In the genomic region with DNA sequence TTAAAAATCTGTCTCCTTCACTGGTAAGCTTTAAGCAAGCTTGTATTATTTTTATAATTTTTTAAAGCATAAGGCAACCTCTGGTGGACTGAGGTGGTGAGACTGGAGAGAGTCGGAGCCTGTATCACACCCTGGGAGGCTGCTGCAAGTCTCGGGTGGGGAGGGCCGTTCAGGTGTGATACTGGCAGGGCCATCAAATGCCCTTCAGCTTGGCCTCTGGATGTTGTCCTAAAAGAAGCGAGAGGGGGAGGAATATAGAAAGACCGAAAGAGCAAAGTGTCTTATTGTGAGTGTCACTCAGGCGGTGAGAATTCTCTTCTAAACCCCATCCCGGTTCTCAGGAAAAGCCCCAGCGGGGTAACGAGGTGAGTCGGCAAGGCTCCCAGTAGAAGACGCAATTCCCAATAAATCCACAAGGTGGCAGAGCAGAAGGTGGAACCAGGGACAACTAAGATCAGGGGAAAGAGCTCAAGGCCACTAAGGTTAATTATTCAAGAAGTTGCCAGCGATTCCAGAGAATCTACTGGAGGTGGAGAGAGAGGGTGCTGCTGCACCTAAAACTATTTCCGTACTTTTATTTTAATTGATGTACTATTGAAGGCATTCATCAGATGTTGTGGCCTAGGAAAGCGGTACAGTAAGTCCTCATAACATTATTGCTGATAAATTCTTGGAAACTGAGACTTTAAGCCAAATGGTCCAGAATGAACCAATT, we compare ENCODE assay signal across 2 cellular contexts.
TF ChIP-seq lines count a peak whose summit lies in the region.

No MANE protein-coding gene starts in this region.

TF ChIP-seq in GM23338, 12 proteins besides CTCF, POLR2A, EP300 and RAD21 (continued from another document and continues in another):
- TF ChIP-seq EZH2 (IDR thresholded peaks at IDR 0.05; ENCODE audit: low read depth, unreplicated experiment), result no peak
- TF ChIP-seq, protein P1, sequence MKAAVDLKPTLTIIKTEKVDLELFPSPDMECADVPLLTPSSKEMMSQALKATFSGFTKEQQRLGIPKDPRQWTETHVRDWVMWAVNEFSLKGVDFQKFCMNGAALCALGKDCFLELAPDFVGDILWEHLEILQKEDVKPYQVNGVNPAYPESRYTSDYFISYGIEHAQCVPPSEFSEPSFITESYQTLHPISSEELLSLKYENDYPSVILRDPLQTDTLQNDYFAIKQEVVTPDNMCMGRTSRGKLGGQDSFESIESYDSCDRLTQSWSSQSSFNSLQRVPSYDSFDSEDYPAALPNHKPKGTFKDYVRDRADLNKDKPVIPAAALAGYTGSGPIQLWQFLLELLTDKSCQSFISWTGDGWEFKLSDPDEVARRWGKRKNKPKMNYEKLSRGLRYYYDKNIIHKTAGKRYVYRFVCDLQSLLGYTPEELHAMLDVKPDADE (IDR thresholded peaks at IDR 0.05), result no peak
- TF ChIP-seq STAT1 (IDR thresholded peaks at IDR 0.05; ENCODE audit: unreplicated experiment), result no peak
- TF ChIP-seq, protein P2, sequence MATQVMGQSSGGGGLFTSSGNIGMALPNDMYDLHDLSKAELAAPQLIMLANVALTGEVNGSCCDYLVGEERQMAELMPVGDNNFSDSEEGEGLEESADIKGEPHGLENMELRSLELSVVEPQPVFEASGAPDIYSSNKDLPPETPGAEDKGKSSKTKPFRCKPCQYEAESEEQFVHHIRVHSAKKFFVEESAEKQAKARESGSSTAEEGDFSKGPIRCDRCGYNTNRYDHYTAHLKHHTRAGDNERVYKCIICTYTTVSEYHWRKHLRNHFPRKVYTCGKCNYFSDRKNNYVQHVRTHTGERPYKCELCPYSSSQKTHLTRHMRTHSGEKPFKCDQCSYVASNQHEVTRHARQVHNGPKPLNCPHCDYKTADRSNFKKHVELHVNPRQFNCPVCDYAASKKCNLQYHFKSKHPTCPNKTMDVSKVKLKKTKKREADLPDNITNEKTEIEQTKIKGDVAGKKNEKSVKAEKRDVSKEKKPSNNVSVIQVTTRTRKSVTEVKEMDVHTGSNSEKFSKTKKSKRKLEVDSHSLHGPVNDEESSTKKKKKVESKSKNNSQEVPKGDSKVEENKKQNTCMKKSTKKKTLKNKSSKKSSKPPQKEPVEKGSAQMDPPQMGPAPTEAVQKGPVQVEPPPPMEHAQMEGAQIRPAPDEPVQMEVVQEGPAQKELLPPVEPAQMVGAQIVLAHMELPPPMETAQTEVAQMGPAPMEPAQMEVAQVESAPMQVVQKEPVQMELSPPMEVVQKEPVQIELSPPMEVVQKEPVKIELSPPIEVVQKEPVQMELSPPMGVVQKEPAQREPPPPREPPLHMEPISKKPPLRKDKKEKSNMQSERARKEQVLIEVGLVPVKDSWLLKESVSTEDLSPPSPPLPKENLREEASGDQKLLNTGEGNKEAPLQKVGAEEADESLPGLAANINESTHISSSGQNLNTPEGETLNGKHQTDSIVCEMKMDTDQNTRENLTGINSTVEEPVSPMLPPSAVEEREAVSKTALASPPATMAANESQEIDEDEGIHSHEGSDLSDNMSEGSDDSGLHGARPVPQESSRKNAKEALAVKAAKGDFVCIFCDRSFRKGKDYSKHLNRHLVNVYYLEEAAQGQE (IDR thresholded peaks at IDR 0.05; ENCODE audit: unreplicated experiment), result no peak
- no peak for TF ChIP-seq NANOG (IDR thresholded peaks at IDR 0.05; ENCODE audit: borderline replicate concordance)
- TF ChIP-seq CREB1 (CRISPR knock-in tag; IDR thresholded peaks at IDR 0.05; ENCODE audit: low read depth), result no peak
- no peak for TF ChIP-seq JUNB (IDR thresholded peaks at IDR 0.05; ENCODE audit: unreplicated experiment)
- no peak for TF ChIP-seq ZNF331 (CRISPR knock-in tag; IDR thresholded peaks at IDR 0.05; ENCODE audit: low read depth)
- no peak for TF ChIP-seq ZNF114 (CRISPR knock-in tag; IDR thresholded peaks at IDR 0.05)

TF ChIP-seq in SK-N-SH, 30 proteins besides CTCF, POLR2A, EP300 and RAD21:
- TF ChIP-seq, protein P3, sequence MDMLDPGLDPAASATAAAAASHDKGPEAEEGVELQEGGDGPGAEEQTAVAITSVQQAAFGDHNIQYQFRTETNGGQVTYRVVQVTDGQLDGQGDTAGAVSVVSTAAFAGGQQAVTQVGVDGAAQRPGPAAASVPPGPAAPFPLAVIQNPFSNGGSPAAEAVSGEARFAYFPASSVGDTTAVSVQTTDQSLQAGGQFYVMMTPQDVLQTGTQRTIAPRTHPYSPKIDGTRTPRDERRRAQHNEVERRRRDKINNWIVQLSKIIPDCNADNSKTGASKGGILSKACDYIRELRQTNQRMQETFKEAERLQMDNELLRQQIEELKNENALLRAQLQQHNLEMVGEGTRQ (IDR thresholded peaks at IDR 0.05; ENCODE audit: borderline replicate concordance, low read depth, low read length), result no peak
- peak; percentile 93 for TF ChIP-seq SMC3 (IDR thresholded peaks at IDR 0.05; ENCODE audit: low read depth, low read length)
TF ChIP-seq in SK-N-SH: peak in this region for 1.
